Comparison of ENCODE assay signal across 1 cellular context in the genomic region with DNA sequence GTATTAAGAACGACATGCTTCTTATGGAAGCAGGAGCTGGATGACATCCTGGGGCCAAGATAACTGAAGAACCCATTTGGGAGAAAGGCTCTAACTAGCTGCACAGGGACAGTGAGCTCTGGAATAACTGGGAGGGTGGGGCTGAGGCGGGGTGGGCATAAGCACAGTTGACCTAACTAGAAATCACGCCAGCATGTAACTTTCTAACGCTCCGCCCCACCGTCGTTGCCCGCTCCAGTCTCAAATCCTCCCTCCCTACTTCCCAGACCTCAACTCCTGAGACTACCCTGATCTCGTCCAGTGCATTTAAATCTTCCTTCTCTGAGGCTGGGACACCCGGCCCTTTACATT.
TF ChIP-seq lines count a peak whose summit lies in the region.

No MANE protein-coding gene starts in this region.

TF ChIP-seq in WTC11, 78 proteins besides CTCF, POLR2A, EP300 and RAD21 (continued from another document):
- TF ChIP-seq, protein P1, sequence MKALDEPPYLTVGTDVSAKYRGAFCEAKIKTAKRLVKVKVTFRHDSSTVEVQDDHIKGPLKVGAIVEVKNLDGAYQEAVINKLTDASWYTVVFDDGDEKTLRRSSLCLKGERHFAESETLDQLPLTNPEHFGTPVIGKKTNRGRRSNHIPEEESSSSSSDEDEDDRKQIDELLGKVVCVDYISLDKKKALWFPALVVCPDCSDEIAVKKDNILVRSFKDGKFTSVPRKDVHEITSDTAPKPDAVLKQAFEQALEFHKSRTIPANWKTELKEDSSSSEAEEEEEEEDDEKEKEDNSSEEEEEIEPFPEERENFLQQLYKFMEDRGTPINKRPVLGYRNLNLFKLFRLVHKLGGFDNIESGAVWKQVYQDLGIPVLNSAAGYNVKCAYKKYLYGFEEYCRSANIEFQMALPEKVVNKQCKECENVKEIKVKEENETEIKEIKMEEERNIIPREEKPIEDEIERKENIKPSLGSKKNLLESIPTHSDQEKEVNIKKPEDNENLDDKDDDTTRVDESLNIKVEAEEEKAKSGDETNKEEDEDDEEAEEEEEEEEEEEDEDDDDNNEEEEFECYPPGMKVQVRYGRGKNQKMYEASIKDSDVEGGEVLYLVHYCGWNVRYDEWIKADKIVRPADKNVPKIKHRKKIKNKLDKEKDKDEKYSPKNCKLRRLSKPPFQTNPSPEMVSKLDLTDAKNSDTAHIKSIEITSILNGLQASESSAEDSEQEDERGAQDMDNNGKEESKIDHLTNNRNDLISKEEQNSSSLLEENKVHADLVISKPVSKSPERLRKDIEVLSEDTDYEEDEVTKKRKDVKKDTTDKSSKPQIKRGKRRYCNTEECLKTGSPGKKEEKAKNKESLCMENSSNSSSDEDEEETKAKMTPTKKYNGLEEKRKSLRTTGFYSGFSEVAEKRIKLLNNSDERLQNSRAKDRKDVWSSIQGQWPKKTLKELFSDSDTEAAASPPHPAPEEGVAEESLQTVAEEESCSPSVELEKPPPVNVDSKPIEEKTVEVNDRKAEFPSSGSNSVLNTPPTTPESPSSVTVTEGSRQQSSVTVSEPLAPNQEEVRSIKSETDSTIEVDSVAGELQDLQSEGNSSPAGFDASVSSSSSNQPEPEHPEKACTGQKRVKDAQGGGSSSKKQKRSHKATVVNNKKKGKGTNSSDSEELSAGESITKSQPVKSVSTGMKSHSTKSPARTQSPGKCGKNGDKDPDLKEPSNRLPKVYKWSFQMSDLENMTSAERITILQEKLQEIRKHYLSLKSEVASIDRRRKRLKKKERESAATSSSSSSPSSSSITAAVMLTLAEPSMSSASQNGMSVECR (CRISPR knock-in tag; IDR thresholded peaks at IDR 0.05; ENCODE audit: borderline replicate concordance), result 0 out of 2 replicates have a peak, but pooled peaks have one; percentile 22
- TF ChIP-seq ZNF138 (CRISPR knock-in tag; conservative IDR thresholded peaks at IDR 0.05) (no peak), NFE2L1 (CRISPR knock-in tag; IDR thresholded peaks at IDR 0.05) (0 out of 2 replicates have a peak, but pooled peaks have one; percentile 47)
- TF ChIP-seq, protein P2, sequence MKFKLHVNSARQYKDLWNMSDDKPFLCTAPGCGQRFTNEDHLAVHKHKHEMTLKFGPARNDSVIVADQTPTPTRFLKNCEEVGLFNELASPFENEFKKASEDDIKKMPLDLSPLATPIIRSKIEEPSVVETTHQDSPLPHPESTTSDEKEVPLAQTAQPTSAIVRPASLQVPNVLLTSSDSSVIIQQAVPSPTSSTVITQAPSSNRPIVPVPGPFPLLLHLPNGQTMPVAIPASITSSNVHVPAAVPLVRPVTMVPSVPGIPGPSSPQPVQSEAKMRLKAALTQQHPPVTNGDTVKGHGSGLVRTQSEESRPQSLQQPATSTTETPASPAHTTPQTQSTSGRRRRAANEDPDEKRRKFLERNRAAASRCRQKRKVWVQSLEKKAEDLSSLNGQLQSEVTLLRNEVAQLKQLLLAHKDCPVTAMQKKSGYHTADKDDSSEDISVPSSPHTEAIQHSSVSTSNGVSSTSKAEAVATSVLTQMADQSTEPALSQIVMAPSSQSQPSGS (CRISPR knock-in tag; IDR thresholded peaks at IDR 0.05; ENCODE audit: borderline replicate concordance, low read depth), result no peak
